In genomic region chr12:47033797-47034555, GRCh38 we compare ENCODE assay signal across 1 cellular context.
TF ChIP-seq lines count a peak whose summit lies in the region.

No MANE protein-coding gene starts in this region.

TF ChIP-seq in HepG2, 621 proteins besides CTCF, POLR2A, EP300 and RAD21:
- TF ChIP-seq ZNF580 (CRISPR knock-in tag; IDR thresholded peaks at IDR 0.05; ENCODE audit: borderline replicate concordance, low read depth) (no peak), ZFP37 (CRISPR knock-in tag; IDR thresholded peaks at IDR 0.05; ENCODE audit: borderline replicate concordance) (no peak), ZNF761 (CRISPR knock-in tag; conservative IDR thresholded peaks at IDR 0.05) (no peak), KLF11 (CRISPR knock-in tag; IDR thresholded peaks at IDR 0.05) (no peak), ZNF260 (CRISPR knock-in tag; IDR thresholded peaks at IDR 0.05; ENCODE audit: borderline replicate concordance, low read depth) (no peak), ZBTB1 (CRISPR knock-in tag; IDR thresholded peaks at IDR 0.05; ENCODE audit: borderline replicate concordance) (no peak), TBL1XR1 (IDR thresholded peaks at IDR 0.05; ENCODE audit: borderline replicate concordance, low read length, partially characterized antibody) (no peak), ZSCAN21 (CRISPR knock-in tag; IDR thresholded peaks at IDR 0.05; ENCODE audit: borderline replicate concordance) (no peak), ZNF687 (CRISPR knock-in tag; IDR thresholded peaks at IDR 0.05) (no peak), TEAD2 (CRISPR knock-in tag; IDR thresholded peaks at IDR 0.05) (no peak), GMEB2 (CRISPR knock-in tag; IDR thresholded peaks at IDR 0.05; ENCODE audit: low read depth) (no peak), ZNF263 (CRISPR knock-in tag; IDR thresholded peaks at IDR 0.05) (no peak), AHDC1 (CRISPR knock-in tag; IDR thresholded peaks at IDR 0.05; ENCODE audit: borderline replicate concordance) (no peak)
